In the genomic region with DNA sequence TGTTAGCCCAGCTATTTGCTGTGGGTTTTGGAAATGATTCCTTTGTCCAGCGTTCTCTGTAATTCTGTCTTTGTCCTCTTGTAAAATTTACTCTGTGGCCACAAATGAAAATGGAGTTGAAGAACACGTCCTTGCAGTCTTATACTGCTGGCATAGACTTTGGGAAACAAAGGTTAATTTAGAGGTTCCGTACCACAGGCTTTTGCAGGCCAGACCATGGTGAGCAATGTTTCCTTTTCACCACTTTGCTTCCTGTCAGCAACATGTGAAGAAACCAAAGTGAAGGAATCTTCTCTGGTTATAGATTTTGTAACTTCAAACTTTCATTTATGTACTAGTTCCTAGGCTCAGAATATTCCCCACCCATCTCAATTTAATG, we compare ENCODE assay signal across 1 cellular context.
TF ChIP-seq lines count a peak whose summit lies in the region.

No MANE protein-coding gene starts in this region.

TF ChIP-seq in GM12878, 131 proteins besides CTCF, POLR2A, EP300 and RAD21 (continued from another document):
- TF ChIP-seq BRCA1 (IDR thresholded peaks at IDR 0.05; ENCODE audit: low read depth, low read length) (no peak), MYC (IDR thresholded peaks at IDR 0.05; ENCODE audit: insufficient read depth, insufficient read length, insufficient replicate concordance, low read length, severe bottlenecking) (no peak), NFXL1 (IDR thresholded peaks at IDR 0.05; ENCODE audit: borderline replicate concordance) (no peak)
